1 cellular context compared by ENCODE assay signal in genomic region chr10:132689721-132690360, GRCh38.
TF ChIP-seq lines count a peak whose summit lies in the region.

No MANE protein-coding gene starts in this region.

TF ChIP-seq in GM23338, 12 proteins besides CTCF, POLR2A, EP300 and RAD21 (continued from another document):
- no peak for TF ChIP-seq ZNF462 (CRISPR knock-in tag; IDR thresholded peaks at IDR 0.05)
